ENCODE assay signal across 26 cellular contexts in the genomic region with DNA sequence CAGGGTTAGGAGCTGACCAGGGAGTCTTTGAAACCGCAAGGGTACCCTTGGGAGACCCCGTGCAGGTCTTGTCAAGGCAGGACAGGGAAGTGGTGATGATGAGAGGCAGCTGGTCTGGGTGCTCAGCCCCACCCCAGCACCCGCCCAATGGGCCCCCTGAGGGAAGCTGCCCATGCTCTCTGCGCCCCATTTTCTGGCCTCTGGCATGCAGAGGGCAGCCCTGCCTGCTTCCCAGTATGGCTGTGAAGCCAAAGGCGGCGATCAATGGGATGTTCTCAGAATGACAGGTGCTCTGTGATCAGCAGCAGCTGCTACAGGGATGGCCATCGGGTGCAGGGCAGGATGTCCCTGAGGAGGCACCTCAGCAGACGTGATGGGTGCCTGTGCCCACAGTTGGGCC.
"Had no signal": no experiment of that assay in that cellular context is flagged by ENCODE, and none has a peak within 500 bp of the region (broad histone marks: within the 10 kb centered on the region; RNA-seq: fewer than 3 reads in every experiment).

No MANE protein-coding gene starts in this region.

- ATAC-seq: gastroesophageal sphincter; left lobe of liver; natural killer cell treated with Interleukin-12 subunit alpha and Interleukin-12 subunit beta and Interleukin-15 and Interleukin-18, amount 100 ng/mL, for 72 hours; pancreas; stimulated activated naive B cell treated with anti-CD40 and anti-IgM and Interleukin-4, amounts not matched to agents 10 μg/mL and 1 μg/mL and 100 μg/mL, for 72 hours; stimulated activated naive CD8-positive, alpha-beta T cell treated with anti-CD3 and anti-CD28 coated beads, Interleukin-15, amount 100 ng/mL, for 72 hours had no signal

- H3K27ac ChIP-seq: colonic mucosa, esophagus squamous epithelium, gastroesophageal sphincter, hepatocyte, neural progenitor cell, pancreas, psoas muscle, sigmoid colon, skin epidermis, thoracic aorta, transverse colon had no signal

- DNase-seq: colonic mucosa; dermis blood vessel endothelial cell; esophagus squamous epithelium; foreskin fibroblast; glutamatergic neuron; kidney glomerular epithelial cell; mesenchymal stem cell; midbrain; occipital lobe; retina; sigmoid colon; stimulated activated CD4-positive, alpha-beta T cell treated with anti-CD3 and anti-CD28 coated beads, Interleukin-2, amount 100 ng/mL, for 24 hours; stimulated activated CD4-positive, alpha-beta T cell treated with anti-CD3 and anti-CD28 coated beads, Interleukin-4, amount 100 ng/mL, for 4 hours; stimulated activated naive B cell treated with anti-CD40 and anti-IgM and Interleukin-4, amounts not matched to agents 10 μg/mL and 1 μg/mL and 100 μg/mL, for 72 hours; stimulated activated naive CD8-positive, alpha-beta T cell treated with anti-CD3 and anti-CD28 coated beads, Interleukin-15, amount 100 ng/mL, for 72 hours; transverse colon had no signal

- H3K4me1 ChIP-seq: colonic mucosa, pancreas had no signal

- H3K4me3 ChIP-seq: colonic mucosa, esophagus squamous epithelium, gastroesophageal sphincter, hepatocyte, lung, neural progenitor cell, pancreas, psoas muscle, sigmoid colon, skin epidermis, thoracic aorta, transverse colon had no signal

- H3K36me3 ChIP-seq: colonic mucosa, esophagus squamous epithelium, gastroesophageal sphincter, neural progenitor cell, pancreas, sigmoid colon, thoracic aorta, transverse colon had no signal

- H3K27me3 ChIP-seq: colonic mucosa, gastroesophageal sphincter, hepatocyte, neural progenitor cell, pancreas, sigmoid colon, transverse colon had no signal

- H3K9me3 ChIP-seq: colonic mucosa, pancreas, psoas muscle had no signal
